Comparison of ENCODE assay signal across 17 cellular contexts in the genomic region with DNA sequence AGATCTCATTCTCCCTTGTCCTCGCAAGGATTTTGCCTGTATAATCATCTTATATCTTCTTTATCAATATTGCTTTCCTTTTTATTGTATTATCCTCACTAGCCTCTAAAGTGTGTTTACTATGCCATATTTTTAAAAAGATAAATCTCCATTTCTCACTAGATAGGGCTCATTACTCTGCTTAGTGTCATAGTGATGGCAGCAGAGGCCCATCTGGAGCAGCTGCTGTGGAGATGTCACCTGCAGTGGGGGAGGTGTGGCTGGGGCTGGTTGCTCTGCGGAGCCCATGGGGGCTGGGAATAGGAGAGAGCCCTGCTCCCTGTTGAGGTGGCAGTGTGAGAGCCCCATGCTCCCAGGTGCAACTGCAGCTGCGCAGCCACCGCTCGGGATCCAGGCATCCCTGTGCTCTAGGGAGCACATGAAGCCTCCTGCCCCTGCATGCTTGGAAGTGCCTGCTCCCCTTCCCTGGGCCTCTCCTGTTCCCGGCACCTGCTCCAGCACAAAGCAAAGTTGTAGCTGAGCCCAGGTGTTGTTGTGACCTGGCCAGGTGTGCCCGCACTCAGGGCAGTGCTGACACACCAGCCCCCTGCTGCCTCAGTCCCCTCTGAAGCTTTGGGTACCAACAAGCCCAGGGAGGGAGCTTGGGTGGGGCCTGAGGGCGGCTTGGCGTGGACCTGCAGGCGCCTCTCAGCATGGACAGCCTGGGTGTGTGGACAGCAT.
"Had no signal": no experiment of that assay in that cellular context is flagged by ENCODE, and none has a peak within 500 bp of the region (broad histone marks: within the 10 kb centered on the region; RNA-seq: fewer than 3 reads in every experiment).

No MANE protein-coding gene starts in this region.

- H2AFZ ChIP-seq: hepatocyte had no signal

- H3K36me3 Mint-ChIP-seq: brain; stimulated activated naive B cell treated with anti-CD40 and anti-IgM and Interleukin-4, amounts not matched to agents 10 μg/mL and 1 μg/mL and 100 μg/mL, for 72 hours; type B pancreatic cell had no signal

- H3K4me2 ChIP-seq: hepatocyte had no signal

- ATAC-seq: pancreas; stimulated activated naive B cell treated with anti-CD40 and anti-IgM and Interleukin-4, amounts not matched to agents 10 μg/mL and 1 μg/mL and 100 μg/mL, for 72 hours had no signal

- H3K9me3 Mint-ChIP-seq: type B pancreatic cell had no signal

- H3K27ac ChIP-seq: hepatocyte, left ventricle myocardium inferior, pancreas, suprapubic skin had no signal

- H3K36me3 ChIP-seq: left ventricle myocardium inferior, pancreas, suprapubic skin had no signal

- H3K4me1 Mint-ChIP-seq: central memory CD8-positive, alpha-beta T cell; stimulated activated naive B cell treated with anti-CD40 and anti-IgM and Interleukin-4, amounts not matched to agents 10 μg/mL and 1 μg/mL and 100 μg/mL, for 72 hours had no signal

- H3K27me3 ChIP-seq: hepatocyte, pancreas, suprapubic skin had no signal

- H3K79me2 ChIP-seq: hepatocyte had no signal

- H3K4me3 Mint-ChIP-seq: activated T-cell treated with anti-CD3 and anti-CD28 coated beads, Interleukin-2, amount 50 U/mL, for 24 hours; brain; central memory CD8-positive, alpha-beta T cell; neural crest cell; stimulated activated naive B cell treated with anti-CD40 and anti-IgM and Interleukin-4, amounts not matched to agents 10 μg/mL and 1 μg/mL and 100 μg/mL, for 72 hours; type B pancreatic cell had no signal

- H3K27ac Mint-ChIP-seq: activated naive CD4-positive, alpha-beta T cell treated with anti-CD3 and anti-CD28 coated beads, Interleukin-2, amount 50 U/mL, for 72 hours; activated T-cell treated with anti-CD3 and anti-CD28 coated beads, Interleukin-2, amount 50 U/mL, for 24 hours; brain; stimulated activated naive B cell treated with anti-CD40 and anti-IgM and Interleukin-4, amounts not matched to agents 10 μg/mL and 1 μg/mL and 100 μg/mL, for 72 hours; type B pancreatic cell had no signal

- H3K27me3 Mint-ChIP-seq: activated T-cell treated with anti-CD3 and anti-CD28 coated beads, Interleukin-2, amount 50 U/mL, for 24 hours; brain; central memory CD8-positive, alpha-beta T cell; stimulated activated naive B cell treated with anti-CD40 and anti-IgM and Interleukin-4, amounts not matched to agents 10 μg/mL and 1 μg/mL and 100 μg/mL, for 72 hours; type B pancreatic cell had no signal

- H3K9me3 ChIP-seq: left ventricle myocardium inferior, suprapubic skin had no signal

- DNase-seq: activated CD4-positive, alpha-beta T cell treated with anti-CD3 and anti-CD28 coated beads, Interleukin-2, amount 50 U/mL, for 4 hours; activated effector memory CD4-positive, alpha-beta T cell treated with anti-CD3 and anti-CD28 coated beads, Interleukin-2, amount 50 U/mL, for 16 hours; activated T-cell treated with anti-CD3 and anti-CD28 coated beads, Interleukin-2, amount 50 U/mL, for 24 hours; amniotic stem cell; effector memory CD4-positive, alpha-beta T cell; kidney; left ventricle myocardium inferior; retina; stimulated activated naive B cell treated with anti-CD40 and anti-IgM and Interleukin-4, amounts not matched to agents 10 μg/mL and 1 μg/mL and 100 μg/mL, for 72 hours had no signal

- H3K4me3 ChIP-seq: hepatocyte, left ventricle myocardium inferior, pancreas, suprapubic skin had no signal

- H3K4me1 ChIP-seq: left ventricle myocardium inferior, pancreas, suprapubic skin had no signal
